29 cellular contexts compared by ENCODE assay signal in the genomic region with DNA sequence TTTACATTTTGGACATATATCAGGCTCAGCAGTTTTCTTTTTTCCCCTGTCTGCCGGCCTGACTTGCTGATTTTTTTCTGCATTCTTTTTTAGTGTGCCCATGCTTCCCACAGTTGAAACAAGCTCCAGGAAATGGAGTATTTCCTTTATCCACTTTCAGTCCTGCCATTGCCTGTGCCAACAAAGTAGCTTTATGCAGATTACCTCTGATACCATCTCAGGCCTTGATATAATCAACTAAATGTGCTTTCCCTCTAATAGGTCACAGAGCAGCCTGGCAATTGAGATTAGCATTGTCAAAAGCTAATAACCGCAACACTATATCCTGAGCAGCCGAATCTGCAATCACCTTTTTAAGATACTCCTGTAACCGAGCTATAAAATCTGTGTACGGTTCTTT. TPM values are rescaled to one million over a fixed set of nuclear protein-coding genes. Genes with fewer than 3 reads are reported as not detected.
DNase-seq lines count a peak whose midpoint lies in the region; ATAC-seq, FAIRE-seq and TF ChIP-seq lines count a peak whose summit lies in the region.
"Had no signal": no experiment of that assay in that cellular context is flagged by ENCODE, and none has a peak within 500 bp of the region (broad histone marks: within the 10 kb centered on the region; RNA-seq: fewer than 3 reads in every experiment).

No MANE protein-coding gene starts in this region.

- CTCF ChIA-PET in endothelial cell of umbilical vein (lab: Charles Lee), result interaction anchor here (0.8 to 3.2 kb wide), 6 partner anchors 10 to 170 kb away, joined by 3 to 15 read pairs (median 3); partner anchors contain the start of genes MRPS12 and SARS2

- H3K79me2 ChIP-seq in endothelial cell of umbilical vein (ENCODE audit: control insufficient read depth, insufficient read depth, low read length), result no peaks in the 10 kb centered on the region
- H3K79me2 ChIP-seq in parathyroid adenoma, result no peaks in the 10 kb centered on the region
- no peaks in the 10 kb centered on the region for H3K79me2 ChIP-seq in H9 (ENCODE audit: insufficient read depth, low read length)

- peaks cover 7 to 20% (median 11%) of the 10 kb centered on the region in 11 experiments for H3K9me3 ChIP-seq in BLaER1 treated with 17β-estradiol and CSF1 and Interleukin-3, amounts not matched to agents 10 nM and 100 nM (replicated peaks in 1 of 11)
- H3K9me3 ChIP-seq in SK-N-MC (ENCODE audit: low read depth, low read length) (no peaks in the 10 kb centered on the region), endothelial cell of umbilical vein (replicated peaks; ENCODE audit: control insufficient read depth, insufficient read depth, low read length) (no peaks in the 10 kb centered on the region), parathyroid adenoma (ENCODE audit: control insufficient read depth, low read length) (no peaks in the 10 kb centered on the region), H9 (ENCODE audit: control insufficient read depth, low read depth, low read length) (peaks cover 11% of the 10 kb centered on the region)

- H3K9me1 ChIP-seq in endothelial cell of umbilical vein (replicated peaks; ENCODE audit: control insufficient read depth, extremely low read depth, insufficient read depth, low read length), result no peaks in the 10 kb centered on the region

- H3K36me3 Mint-ChIP-seq in H9 (ENCODE audit: insufficient read depth in 1 of 3, low read depth in 3 of 3), result peaks cover 18 to 26% (median 26%) of the 10 kb centered on the region in 3 experiments

- DNase-seq in SK-N-MC (ENCODE audit: low read depth, low spot score) (no peak), endothelial cell of umbilical vein (ENCODE audit: low read depth, low spot score) (peak; percentile 38), Right ventricle myocardium inferior (ENCODE audit: missing footprints) (no peak), ACHN (no peak), G401 (ENCODE audit: low spot score) (no peak), H9 (no peak)
- DNase-seq: AML-193; C1 segment of cervical spinal cord; CD4-positive, alpha-beta memory T cell; COR-L47; GDM1; GOT3; HCEC 1CT; Karpas-422; NCI-H1105; NCI-H1436 treated with DMSO at 0.1 percent for 48 hours; NCI-H187 treated with DMSO at 0.1 percent for 48 hours; NCI-H2107; NCI-H524; NCI-H748 treated with DMSO at 0.1 percent for 48 hours; NK-92 treated with Interleukin-12 subunit alpha and Interleukin-12 subunit beta, amount 100 ng/mL, for 24 hours; SHP77 treated with DMSO at 0.1 percent for 48 hours had no signal

- H4K5ac ChIP-seq in H9 (ENCODE audit: insufficient read length, low read depth, low read length), result no peak overlapping the region

- H3K14ac ChIP-seq in H9 (ENCODE audit: insufficient read depth, low read length), result no peak overlapping the region

- no peak overlapping the region for H2BK12ac ChIP-seq in H9 (ENCODE audit: insufficient read length, low read depth, low read length)

- no CpG with 5 or more reads among the region's 5 CpGs for WGBS in H9 (ENCODE audit: extremely low coverage, insufficient read length, low lambda C conversion rate)

- H2BK20ac ChIP-seq in H9 (ENCODE audit: low read depth, low read length, poor library complexity, severe bottlenecking), result no peak overlapping the region

- no peak overlapping the region for H3K18ac ChIP-seq in H9 (ENCODE audit: insufficient read length, low read depth, low read length)

- no peak overlapping the region for H2BK15ac ChIP-seq in H9 (ENCODE audit: low read depth, low read length)

- no peak overlapping the region for H2AK5ac ChIP-seq in H9 (ENCODE audit: insufficient read length, low read length)

- no peak overlapping the region for H3T11ph ChIP-seq in H9 (ENCODE audit: low read length)

- H3K56ac ChIP-seq in H9 (ENCODE audit: insufficient read length, low read depth, low read length), result no peak overlapping the region

- peak overlapping the region in 8 of 11 experiments; percentile 1 to 19 (median 4); a peak in 4 of 22 replicates for H3K4me2 ChIP-seq in BLaER1 treated with 17β-estradiol and CSF1 and Interleukin-3, amounts not matched to agents 10 nM and 100 nM
- H3K4me2 ChIP-seq in endothelial cell of umbilical vein (ENCODE audit: insufficient read depth, low read length), result peak overlapping the region; percentile 55
- H3K4me2 ChIP-seq in parathyroid adenoma (ENCODE audit: low read length), result peak overlapping the region; percentile 62
- H3K4me2 ChIP-seq in H9 (ENCODE audit: insufficient read depth, insufficient read length, low read length), result no peak overlapping the region

- peak overlapping the region in 2 of 11 experiments; percentile 25 to 39; a peak in 2 of 22 replicates for H3K9ac ChIP-seq in BLaER1 treated with 17β-estradiol and CSF1 and Interleukin-3, amounts not matched to agents 10 nM and 100 nM
- H3K9ac ChIP-seq in SK-N-MC (ENCODE audit: insufficient read length) (no peak overlapping the region), endothelial cell of umbilical vein (replicated peaks; ENCODE audit: extremely low read depth, insufficient read depth, low read length) (no peak overlapping the region), parathyroid adenoma (no peak overlapping the region), H9 (ENCODE audit: extremely low read depth, insufficient read length, low read length) (no peak overlapping the region)

- no peak for ATAC-seq in Right ventricle myocardium inferior

- no peak overlapping the region for H4K8ac ChIP-seq in H9 (replicated peaks; ENCODE audit: insufficient read length, low read depth, low read length)

- no peak overlapping the region for H3K23ac ChIP-seq in H9 (ENCODE audit: insufficient read length, low read depth, low read length)

- TF ChIP-seq CTCF in endothelial cell of umbilical vein (IDR thresholded peaks at IDR 0.05; ENCODE audit: extremely low read depth in 1 of 2, insufficient read depth in 1 of 2, low read depth in 1 of 2, low read length in 2 of 2) (no peak), parathyroid adenoma (IDR thresholded peaks at IDR 0.05) (no peak), H9 (conservative IDR thresholded peaks at IDR 0.05) (no peak)

- no peaks in the 10 kb centered on the region for H3K23me2 ChIP-seq in H9 (ENCODE audit: insufficient read length, low read depth, low read length, poor library complexity, severe bottlenecking)

- H4K91ac ChIP-seq in H9 (ENCODE audit: insufficient read length, low read depth, low read length), result no peak overlapping the region

- dilution Hi-C loops in endothelial cell of umbilical vein (cut with MboI; ENCODE audit: extremely low pct_ligation_motif_present, low sequenced_read_pairs), result no loop called here

- H3K4ac ChIP-seq in H9 (ENCODE audit: low read depth, low read length), result no peak overlapping the region

- no peak overlapping the region for H3K4me3 ChIP-seq in BLaER1 treated with 17β-estradiol and CSF1 and Interleukin-3, amounts not matched to agents 10 nM and 100 nM
- no peak overlapping the region for H3K4me3 ChIP-seq in SK-N-MC
- no peak overlapping the region for H3K4me3 ChIP-seq in endothelial cell of umbilical vein (replicated peaks in 1 of 3; ENCODE audit: insufficient read depth in 1 of 3, low read depth in 1 of 3, low read length in 3 of 3)
- H3K4me3 ChIP-seq in parathyroid adenoma (ENCODE audit: low read depth, low read length), result no peak overlapping the region

- H3K4me1 Mint-ChIP-seq in H9, result peaks cover 4% of the 10 kb centered on the region in 2 experiments; a peak in 2 of 4 replicates

- BruUV-seq in endothelial cell of umbilical vein (replicated peaks; lab: Mats Ljungman, UMichigan), result no TSS peak

- TF ChIP-seq POLR2A in endothelial cell of umbilical vein (IDR thresholded peaks at IDR 0.05; ENCODE audit: low read depth, low read length), result no peak

- intact Hi-C loops in endothelial cell of umbilical vein (cut with micrococcal nuclease), result no loop called here
- intact Hi-C loops in Right ventricle myocardium inferior (cut with DNase I), result no loop called here

- no peaks in the 10 kb centered on the region for H3K27me3 ChIP-seq in BLaER1 treated with 17β-estradiol and CSF1 and Interleukin-3, amounts not matched to agents 10 nM and 100 nM
- H3K27me3 ChIP-seq in endothelial cell of umbilical vein (ENCODE audit: control insufficient read depth in 2 of 2, insufficient read depth in 2 of 2, low read length in 2 of 2) (no peaks in the 10 kb centered on the region), parathyroid adenoma (ENCODE audit: control insufficient read depth, insufficient read depth, low read length) (no peaks in the 10 kb centered on the region), H9 (ENCODE audit: insufficient read depth, low read length) (no peaks in the 10 kb centered on the region)

- peaks cover 44% of the 10 kb centered on the region for H3K27me3 Mint-ChIP-seq in H9 (ENCODE audit: low read depth)
- H3K27me3 Mint-ChIP-seq: CD4-positive, alpha-beta memory T cell had no signal

- H2BK5ac ChIP-seq in H9 (ENCODE audit: insufficient read length, low read length), result no peak overlapping the region

- peaks cover 13 to 16% of the 10 kb centered on the region in 2 experiments for H3K9me3 Mint-ChIP-seq in H9

- in situ Hi-C loops in ACHN (cut with HindIII; ENCODE audit: low pct_ligation_motif_present, low pct_unique_long_range_greater_than_20kb, low sequenced_read_pairs), result no loop called here
- in situ Hi-C loops in G401 (cut with HindIII; ENCODE audit: low sequenced_read_pairs), result no loop called here

- H3K27ac ChIP-seq in BLaER1 treated with 17β-estradiol and CSF1 and Interleukin-3, amounts not matched to agents 10 nM and 100 nM, result no peak overlapping the region
- peak overlapping the region; percentile 1; the same call in 1 of the 2 replicates for H3K27ac ChIP-seq in SK-N-MC
- no peak overlapping the region for H3K27ac ChIP-seq in endothelial cell of umbilical vein (ENCODE audit: insufficient read depth, low read depth, low read length)
- H3K27ac ChIP-seq in parathyroid adenoma, result peak overlapping the region; percentile 47
- H3K27ac ChIP-seq in H9 (ENCODE audit: insufficient read length, low read depth, low read length), result no peak overlapping the region
- H3K27ac ChIP-seq: RWPE1 had no signal

- H4K20me1 ChIP-seq in BLaER1 treated with 17β-estradiol and CSF1 and Interleukin-3, amounts not matched to agents 10 nM and 100 nM, result no peaks in the 10 kb centered on the region
- H4K20me1 ChIP-seq in endothelial cell of umbilical vein (replicated peaks; ENCODE audit: control insufficient read depth, extremely low read depth, insufficient read depth, low read length), result no peaks in the 10 kb centered on the region
- H4K20me1 ChIP-seq in H9 (ENCODE audit: control insufficient read depth, insufficient read depth, insufficient read length), result no peaks in the 10 kb centered on the region

- peaks cover 7 to 20% (median 15%) of the 10 kb centered on the region in 10 experiments; a peak in 16 of 20 replicates for H3K4me1 ChIP-seq in BLaER1 treated with 17β-estradiol and CSF1 and Interleukin-3, amounts not matched to agents 10 nM and 100 nM
- H3K4me1 ChIP-seq in endothelial cell of umbilical vein (ENCODE audit: control insufficient read depth, extremely low read depth, insufficient read depth, low read length) (peaks cover 10% of the 10 kb centered on the region), parathyroid adenoma (no peaks in the 10 kb centered on the region), H9 (ENCODE audit: insufficient read depth, low read length) (no peaks in the 10 kb centered on the region)

- no peak overlapping the region for H3K27ac Mint-ChIP-seq in H9

- H2BK120ac ChIP-seq in H9 (ENCODE audit: low read depth, low read length, poor library complexity, severe bottlenecking), result no peak overlapping the region

- peak; percentile 86 for FAIRE-seq in endothelial cell of umbilical vein (lab: Jason Lieb, UNC)
- FAIRE-seq: GM12891 had no signal

- H3K79me1 ChIP-seq in H9 (ENCODE audit: insufficient read depth, low read depth, low read length, poor library complexity, severe bottlenecking), result no peaks in the 10 kb centered on the region

- peak overlapping the region; percentile 51 for H2AFZ ChIP-seq in endothelial cell of umbilical vein (ENCODE audit: low read depth, low read length)
- H2AFZ ChIP-seq in parathyroid adenoma, result no peak overlapping the region
- no peak overlapping the region for H2AFZ ChIP-seq in H9 (ENCODE audit: low read length)

- POLR2A ChIA-PET in endothelial cell of umbilical vein (lab: Charles Lee), result interaction anchor here (0.6 kb wide), 1 partner anchor 49 kb away, joined by 6 read pairs; no protein-coding TSS in a partner anchor

- peaks cover 4 to 10% (median 8%) of the 10 kb centered on the region in 11 experiments for H3K36me3 ChIP-seq in BLaER1 treated with 17β-estradiol and CSF1 and Interleukin-3, amounts not matched to agents 10 nM and 100 nM
- H3K36me3 ChIP-seq in SK-N-MC (ENCODE audit: insufficient read depth, low read length) (peaks cover 8% of the 10 kb centered on the region; the same call in 1 of the 2 replicates), endothelial cell of umbilical vein (ENCODE audit: control insufficient read depth in 2 of 2, extremely low read depth in 1 of 2, insufficient read depth in 2 of 2, low read length in 2 of 2) (no peaks in the 10 kb centered on the region), parathyroid adenoma (ENCODE audit: control insufficient read depth, insufficient read depth, low read length) (no peaks in the 10 kb centered on the region)

- no peak overlapping the region for H3K4me3 Mint-ChIP-seq in H9
- H3K4me3 Mint-ChIP-seq: CD4-positive, alpha-beta memory T cell had no signal

RNA-seq across cellular contexts. Expression of gene MRPS12, which starts 9.2 kb away (rescaled TPM):
- total RNA-seq in endothelial cell of umbilical vein (46.0 and 49.3 TPM in 2 replicates), Right ventricle myocardium inferior (67.9 TPM), H9 (2021) (81.3 and 82.4 TPM in 2 replicates)
- 86.3 and 127 TPM in 2 replicates for polyA plus RNA-seq in endothelial cell of umbilical vein
- polyA plus RNA-seq in endothelial cell of umbilical vein (2011; cell fraction: cytosol; rRNA removed), result 48.6 and 60.2 TPM in 2 replicates
- polyA plus RNA-seq in endothelial cell of umbilical vein (2011; cell fraction: nucleus; rRNA removed), result 18.7 and 23.8 TPM in 2 replicates
- polyA plus RNA-seq in endothelial cell of umbilical vein (2012), result 46.0 and 49.2 TPM in 2 replicates
- 14.9 and 16.0 TPM in 2 replicates for polyA minus RNA-seq in endothelial cell of umbilical vein
- 59.7 TPM for polyA minus RNA-seq in endothelial cell of umbilical vein (2011; cell fraction: cytosol; rRNA and poly(A)+ RNA removed)
- 6.3 and 7.9 TPM in 2 replicates for polyA minus RNA-seq in endothelial cell of umbilical vein (2011; cell fraction: nucleus; rRNA and poly(A)+ RNA removed)
- 105 and 161 TPM in 2 replicates for total RNA-seq in G401 (2014; rRNA removed; shearing (Covaris generic))

RNA-seq across cellular contexts. Expression of gene SARS2, which starts 9.4 kb away (rescaled TPM):
- total RNA-seq in endothelial cell of umbilical vein, result 38.5 and 40.3 TPM in 2 replicates
- polyA plus RNA-seq in endothelial cell of umbilical vein, result 43.7 and 58.6 TPM in 2 replicates
- 19.3 and 24.4 TPM in 2 replicates for polyA plus RNA-seq in endothelial cell of umbilical vein (2011; cell fraction: cytosol; rRNA removed)
- 169 and 186 TPM in 2 replicates for polyA plus RNA-seq in endothelial cell of umbilical vein (2011; cell fraction: nucleus; rRNA removed)
- 18.8 and 22.5 TPM in 2 replicates for polyA plus RNA-seq in endothelial cell of umbilical vein (2012)
- 25.0 and 37.0 TPM in 2 replicates for polyA minus RNA-seq in endothelial cell of umbilical vein
- 28.2 TPM for polyA minus RNA-seq in endothelial cell of umbilical vein (2011; cell fraction: cytosol; rRNA and poly(A)+ RNA removed)
- 37.9 and 41.1 TPM in 2 replicates for polyA minus RNA-seq in endothelial cell of umbilical vein (2011; cell fraction: nucleus; rRNA and poly(A)+ RNA removed)
- total RNA-seq in Right ventricle myocardium inferior, result 16.0 TPM
- total RNA-seq in G401 (2014; rRNA removed; shearing (Covaris generic)), result 34.2 and 43.0 TPM in 2 replicates
- total RNA-seq in H9 (2021), result 57.4 and 59.7 TPM in 2 replicates

RNA-seq across cellular contexts. Expression of gene CCER2, which starts 28.0 kb away (rescaled TPM):
- total RNA-seq in endothelial cell of umbilical vein (not detected in 2 replicates), Right ventricle myocardium inferior (not detected), H9 (2021) (0.99 and 1.3 TPM in 2 replicates)
- polyA plus RNA-seq in endothelial cell of umbilical vein, result 0.07 TPM in 1 of 2 replicates, not detected in the other
- polyA plus RNA-seq in endothelial cell of umbilical vein (2011; cell fraction: cytosol; rRNA removed), result 0.06 TPM in 1 of 2 replicates, not detected in the other
- 0.64 and 0.70 TPM in 2 replicates for polyA plus RNA-seq in endothelial cell of umbilical vein (2011; cell fraction: nucleus; rRNA removed)
- not detected in 2 replicates for polyA plus RNA-seq in endothelial cell of umbilical vein (2012)
- polyA minus RNA-seq in endothelial cell of umbilical vein, result not detected in 2 replicates
- not detected for polyA minus RNA-seq in endothelial cell of umbilical vein (2011; cell fraction: cytosol; rRNA and poly(A)+ RNA removed)
- not detected in 2 replicates for polyA minus RNA-seq in endothelial cell of umbilical vein (2011; cell fraction: nucleus; rRNA and poly(A)+ RNA removed)
- total RNA-seq in G401 (2014; rRNA removed; shearing (Covaris generic)), result not detected in 2 replicates
- total RNA-seq: A172, HT-29, M059J had no signal
- polyA plus RNA-seq: CD4-positive, alpha-beta memory T cell had no signal

RNA-seq across cellular contexts. Expression of gene FBXO17, which starts 35.6 kb away (rescaled TPM):
- total RNA-seq in endothelial cell of umbilical vein (23.8 and 24.4 TPM in 2 replicates), Right ventricle myocardium inferior (2.3 TPM), H9 (2021) (25.5 and 25.9 TPM in 2 replicates)
- 21.8 and 24.3 TPM in 2 replicates for polyA plus RNA-seq in endothelial cell of umbilical vein
- 17.6 and 21.6 TPM in 2 replicates for polyA plus RNA-seq in endothelial cell of umbilical vein (2011; cell fraction: cytosol; rRNA removed)
- polyA plus RNA-seq in endothelial cell of umbilical vein (2011; cell fraction: nucleus; rRNA removed), result 39.2 and 47.2 TPM in 2 replicates
- 29.7 and 37.9 TPM in 2 replicates for polyA plus RNA-seq in endothelial cell of umbilical vein (2012)
- polyA minus RNA-seq in endothelial cell of umbilical vein, result 12.6 and 20.1 TPM in 2 replicates
- polyA minus RNA-seq in endothelial cell of umbilical vein (2011; cell fraction: cytosol; rRNA and poly(A)+ RNA removed), result 1.3 TPM
- polyA minus RNA-seq in endothelial cell of umbilical vein (2011; cell fraction: nucleus; rRNA and poly(A)+ RNA removed), result 10.7 and 15.5 TPM in 2 replicates
- total RNA-seq in G401 (2014; rRNA removed; shearing (Covaris generic)), result 47.4 and 91.4 TPM in 2 replicates
- total RNA-seq: CD4-positive, alpha-beta memory T cell; HT-29 had no signal
- polyA plus RNA-seq: CD4-positive, alpha-beta memory T cell had no signal

RNA-seq across cellular contexts. Expression of gene NFKBIB, which starts 40.2 kb away (rescaled TPM):
- 24.3 and 25.0 TPM in 2 replicates for total RNA-seq in endothelial cell of umbilical vein
- polyA plus RNA-seq in endothelial cell of umbilical vein, result 30.8 and 39.6 TPM in 2 replicates
- 19.6 and 27.0 TPM in 2 replicates for polyA plus RNA-seq in endothelial cell of umbilical vein (2011; cell fraction: cytosol; rRNA removed)
- polyA plus RNA-seq in endothelial cell of umbilical vein (2011; cell fraction: nucleus; rRNA removed), result 10.9 and 11.0 TPM in 2 replicates
- polyA plus RNA-seq in endothelial cell of umbilical vein (2012), result 14.7 and 27.3 TPM in 2 replicates
- 7.9 and 10.1 TPM in 2 replicates for polyA minus RNA-seq in endothelial cell of umbilical vein
- 8.9 TPM for polyA minus RNA-seq in endothelial cell of umbilical vein (2011; cell fraction: cytosol; rRNA and poly(A)+ RNA removed)
- 1.5 and 5.5 TPM in 2 replicates for polyA minus RNA-seq in endothelial cell of umbilical vein (2011; cell fraction: nucleus; rRNA and poly(A)+ RNA removed)
- 17.9 TPM for total RNA-seq in Right ventricle myocardium inferior
- 48.1 and 63.2 TPM in 2 replicates for total RNA-seq in G401 (2014; rRNA removed; shearing (Covaris generic))
- total RNA-seq in H9 (2021), result 33.8 and 36.7 TPM in 2 replicates

Comparison
In these comparisons a context has a peak if more than half of its experiments do, and no peak if none do; other contexts are left out.
1. H3K27ac ChIP-seq: peak in SK-N-MC (single experiment) and parathyroid adenoma (single experiment); none in BLaER1 treated with 17β-estradiol and CSF1 and Interleukin-3, amounts not matched to agents 10 nM and 100 nM (0 of 11), endothelial cell of umbilical vein (single experiment) and H9 (single experiment).